22 cellular contexts compared by ENCODE assay signal in genomic region chr3:100613721-100614390, GRCh38. TPM values are rescaled to one million over a fixed set of nuclear protein-coding genes. Genes with fewer than 3 reads are reported as not detected.
DNase-seq lines count a peak whose midpoint lies in the region; ATAC-seq, FAIRE-seq and TF ChIP-seq lines count a peak whose summit lies in the region.
"Had no signal": no experiment of that assay in that cellular context is flagged by ENCODE, and none has a peak within 500 bp of the region (broad histone marks: within the 10 kb centered on the region; RNA-seq: fewer than 3 reads in every experiment).

No MANE protein-coding gene starts in this region.

- H3K9me3 ChIP-seq in pancreas (no peaks in the 10 kb centered on the region), thyroid gland (no peaks in the 10 kb centered on the region)
- H3K9me3 ChIP-seq: sigmoid colon, uterus had no signal

- DNase-seq in HuH-7 (ENCODE audit: low spot score): peak; percentile 50
- no peak for DNase-seq in pancreas
- DNase-seq in NCI-H2227 (lab: John Stamatoyannopoulos, UW; ENCODE audit: unreplicated experiment): no peak
- DNase-seq in thyroid gland: no peak
- no peak for DNase-seq in putamen (ENCODE audit: low spot score)
- DNase-seq: activated CD8-positive, alpha-beta memory T cell treated with anti-CD3 and anti-CD28 coated beads, Interleukin-2, amount 10 ng/mL, durations not matched to agents 7 days and 5 days; activated naive CD4-positive, alpha-beta T cell treated with anti-CD3 and anti-CD28 coated beads for 36 hours; brain microvascular endothelial cell; effector memory CD8-positive, alpha-beta T cell; NCI-H226; sigmoid colon; stimulated activated naive CD4-positive, alpha-beta T cell; uterus; WERI-Rb-1 had no signal

- peak overlapping the region in 2 of 4 donors; percentile 2 to 11 for H3K4me3 ChIP-seq in pancreas
- no peak overlapping the region for H3K4me3 ChIP-seq in thyroid gland (replicated peaks in 1 of 3)
- H3K4me3 ChIP-seq: sigmoid colon, uterus had no signal

- H3K27me3 ChIP-seq in pancreas (no peaks in the 10 kb centered on the region), thyroid gland (no peaks in the 10 kb centered on the region)
- H3K27me3 ChIP-seq: brain microvascular endothelial cell, sigmoid colon, uterus had no signal

- peak; percentile 93 for FAIRE-seq in pancreas (lab: Jason Lieb, UNC)
- FAIRE-seq: GM12892, HTR-8/SVneo had no signal

- H3K4me1 ChIP-seq in pancreas (peaks cover 0 to 21% (median 9%) of the 10 kb centered on the region in 3 donors), thyroid gland (no peaks in the 10 kb centered on the region)
- H3K4me1 ChIP-seq: sigmoid colon, uterus had no signal

- H3K27ac ChIP-seq in pancreas: peak overlapping the region in 2 of 4 donors; percentile 10 to 27
- H3K27ac ChIP-seq in thyroid gland: no peak overlapping the region
- H3K27ac ChIP-seq: brain microvascular endothelial cell, sigmoid colon, uterus, WERI-Rb-1 had no signal

- H3K36me3 ChIP-seq in pancreas (no peaks in the 10 kb centered on the region), thyroid gland (no peaks in the 10 kb centered on the region)
- H3K36me3 ChIP-seq: brain microvascular endothelial cell, sigmoid colon, uterus, WERI-Rb-1 had no signal

- no peak for TF ChIP-seq POLR2A in thyroid gland (IDR thresholded peaks at IDR 0.05)

- intact Hi-C loops in pancreas (cut with DNase I): no loop called here
- intact Hi-C loops in thyroid gland (cut with DNase I): no loop called here

- ATAC-seq in GM18861 (IDR thresholded peaks at IDR 0.05; ENCODE audit: unreplicated experiment) (peak; percentile 56), HG02759 (IDR thresholded peaks at IDR 0.05; ENCODE audit: unreplicated experiment) (peak; percentile 59), pancreas (peak; percentile 86 to 96 (median 92)), GM21526 (IDR thresholded peaks at IDR 0.05; ENCODE audit: low FRiP score, unreplicated experiment) (no peak)
- ATAC-seq: activated CD8-positive, alpha-beta memory T cell treated with anti-CD3 and anti-CD28 coated beads, Interleukin-2, amount 10 ng/mL, durations not matched to agents 7 days and 5 days; effector memory CD8-positive, alpha-beta T cell had no signal

- WGBS in pancreas, 2 donors: 32 to 40% methylated on average over 4 of the region's 4 CpGs
- 81 to 83% methylated on average over 4 of the region's 4 CpGs for WGBS in thyroid gland, 2 donors

- TF ChIP-seq CTCF in pancreas (IDR thresholded peaks at IDR 0.05) (no peak), thyroid gland (IDR thresholded peaks at IDR 0.05) (no peak)

RNA-seq across cellular contexts. Expression of gene ADGRG7, which starts 4.5 kb away (rescaled TPM):
- total RNA-seq in pancreas (under 1 TPM in 1 of 6 donors, not detected in 5; 0.12 TPM), thyroid gland (not detected)
- polyA plus RNA-seq in pancreas: not detected
- total RNA-seq: activated CD8-positive, alpha-beta memory T cell treated with anti-CD3 and anti-CD28 coated beads, Interleukin-2, amount 10 ng/mL, durations not matched to agents 7 days and 5 days; activated naive CD4-positive, alpha-beta T cell treated with anti-CD3 and anti-CD28 coated beads for 36 hours; lower leg skin; neural crest cell; sigmoid colon had no signal
- polyA plus RNA-seq: CD14-positive monocyte had no signal
